Comparison of ENCODE assay signal across 1 cellular context in genomic region chr17:80291691-80292487, GRCh38.
TF ChIP-seq lines count a peak whose summit lies in the region.

No MANE protein-coding gene starts in this region.

TF ChIP-seq in GM12878, 131 proteins besides CTCF, POLR2A, EP300 and RAD21:
- no peak for TF ChIP-seq ETV6 (conservative IDR thresholded peaks at IDR 0.05 in 1 of 2, IDR thresholded peaks at IDR 0.05 in 1 of 2; ENCODE audit: borderline replicate concordance in 1 of 2, low read depth in 1 of 2)
- TF ChIP-seq BCL3 (IDR thresholded peaks at IDR 0.05; ENCODE audit: borderline replicate concordance, insufficient read depth, low read depth, low read length, poor library complexity, severe bottlenecking), result peak; percentile 66
